ENCODE assay signal across 16 cellular contexts in the genomic region with DNA sequence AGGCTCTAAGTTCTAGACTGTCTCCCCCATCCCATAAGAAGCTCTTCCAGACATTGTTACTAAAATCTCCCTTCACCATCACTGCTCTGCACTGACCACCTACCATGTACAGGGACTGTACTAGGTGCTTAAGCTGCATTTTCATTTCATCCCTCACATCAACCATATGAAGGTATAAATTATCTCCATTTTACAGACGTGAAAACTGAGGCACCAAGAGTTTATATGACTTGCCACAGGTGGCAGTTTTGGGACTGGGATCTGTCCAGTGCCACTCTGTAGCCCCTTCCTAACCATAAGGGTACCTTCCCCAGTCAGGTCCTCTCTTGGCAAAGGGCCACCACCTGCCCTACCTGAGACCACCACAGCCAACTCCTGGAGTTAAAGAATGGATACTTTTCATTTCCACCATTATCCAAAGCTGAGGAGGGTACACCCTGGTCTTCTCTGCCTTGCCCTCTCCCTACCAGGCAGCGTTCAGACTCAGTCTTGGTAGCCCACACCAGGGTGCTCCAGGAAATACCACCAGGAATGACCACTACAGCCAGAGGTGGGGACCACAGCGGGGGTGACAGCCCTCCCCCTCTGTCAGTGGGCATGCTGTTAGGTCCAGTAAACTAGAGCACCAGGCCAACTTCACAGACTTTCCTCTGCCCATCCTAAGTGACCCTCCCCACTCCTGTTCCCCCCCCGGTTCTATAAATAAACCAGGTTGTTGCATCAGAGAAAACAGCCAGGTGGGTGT. TPM values are rescaled to one million over a fixed set of nuclear protein-coding genes. Genes with fewer than 3 reads are reported as not detected.
DNase-seq lines count a peak whose midpoint lies in the region; ATAC-seq, FAIRE-seq and TF ChIP-seq lines count a peak whose summit lies in the region.
"Had no signal": no experiment of that assay in that cellular context is flagged by ENCODE, and none has a peak within 500 bp of the region (broad histone marks: within the 10 kb centered on the region; RNA-seq: fewer than 3 reads in every experiment).

No MANE protein-coding gene starts in this region.

- H3K27me3 ChIP-seq in mammary epithelial cell (ENCODE audit: insufficient read depth, low read length) (no peaks in the 10 kb centered on the region), HepG2 (ENCODE audit: control insufficient read depth in 1 of 2, insufficient read depth in 2 of 2, low read length in 2 of 2) (no peaks in the 10 kb centered on the region; a peak in 1 of 5 replicates)

- H3K36me3 ChIP-seq in mammary epithelial cell (ENCODE audit: insufficient read depth, low read length) = no peaks in the 10 kb centered on the region
- H3K36me3 ChIP-seq in HepG2 (replicated peaks in 1 of 2; ENCODE audit: control insufficient read depth in 1 of 2, insufficient read depth in 2 of 2, low read length in 2 of 2) = peaks cover 0 to 4% of the 10 kb centered on the region in 2 experiments; a peak in 3 of 5 replicates

- intact Hi-C loops in cardiac septum (cut with DNase I) (loop anchor here (2.0 to 5.0 kb wide), 2 partner anchors 39 to 122 kb away; partner anchors contain the start of genes CCT7, PRADC1 and SFXN5), left ventricle myocardium superior (cut with micrococcal nuclease) (no loop called here), mammary epithelial cell (cut with micrococcal nuclease) (loop anchor here (5.0 kb wide), 1 partner anchor 122 kb away; the partner anchor contains the start of genes CCT7 and PRADC1), HepG2 (cut with micrococcal nuclease; ENCODE audit: unreplicated experiment) (no loop called here)

- peaks cover 22% of the 10 kb centered on the region for H3K4me1 ChIP-seq in mammary epithelial cell (ENCODE audit: insufficient read depth, low read length)
- H3K4me1 ChIP-seq in HepG2 (ENCODE audit: insufficient read depth, low read length) = peaks cover 66% of the 10 kb centered on the region

- no peaks in the 10 kb centered on the region for H4K20me1 ChIP-seq in mammary epithelial cell (ENCODE audit: insufficient read depth, low read length)
- peaks cover 30% of the 10 kb centered on the region for H4K20me1 ChIP-seq in HepG2 (ENCODE audit: insufficient read depth, low read length)

- H3K36me3 Mint-ChIP-seq in type B pancreatic cell = no peaks in the 10 kb centered on the region
- H3K36me3 Mint-ChIP-seq in activated naive CD4-positive, alpha-beta T cell treated with anti-CD3 and anti-CD28 coated beads, Interleukin-2, amount 50 U/mL, for 72 hours = peaks cover 5 to 10% of the 10 kb centered on the region in 2 donors
- H3K36me3 Mint-ChIP-seq: activated naive CD4-positive, alpha-beta T cell treated with anti-CD3 and anti-CD28 coated beads, Interleukin-2, amount 10 ng/mL, durations not matched to agents 7 days and 5 days had no signal

- ATAC-seq in left ventricle myocardium superior (no peak), HepG2 (no peak), omental fat pad (ENCODE audit: low FRiP score) (no peak), HG03097 (IDR thresholded peaks at IDR 0.05; ENCODE audit: low FRiP score, unreplicated experiment) (no peak)
- ATAC-seq in activated naive CD4-positive, alpha-beta T cell treated with anti-CD3 and anti-CD28 coated beads, Interleukin-2, amount 50 U/mL, for 72 hours = no peak
- ATAC-seq: psoas muscle, WTC11 had no signal

- no peak for TF ChIP-seq CTCF in mammary epithelial cell (conservative IDR thresholded peaks at IDR 0.05 in 1 of 2, IDR thresholded peaks at IDR 0.05 in 1 of 2; ENCODE audit: extremely low read depth in 1 of 2, insufficient read depth in 1 of 2, low read depth in 1 of 2, low read length in 2 of 2)
- no peak for TF ChIP-seq CTCF in HepG2 (CRISPR knock-in tag; IDR thresholded peaks at IDR 0.05)
- no peak for TF ChIP-seq CTCF in type B pancreatic cell (conservative IDR thresholded peaks at IDR 0.05)
- no peak for TF ChIP-seq CTCF in omental fat pad (IDR thresholded peaks at IDR 0.05)

- TF ChIP-seq RAD21 in HepG2 (CRISPR knock-in tag; IDR thresholded peaks at IDR 0.05) = no peak

- BruUV-seq in mammary epithelial cell (replicated peaks; lab: Mats Ljungman, UMichigan) (no TSS peak), HepG2 (replicated peaks; lab: Mats Ljungman, UMichigan) (no TSS peak)

- H3K4me3 ChIP-seq in mammary epithelial cell (replicated peaks in 1 of 3; ENCODE audit: insufficient read depth in 1 of 3, low read depth in 2 of 3, low read length in 3 of 3) (peak overlapping the region in 1 of 3 experiments; percentile 72), HepG2 (replicated peaks in 1 of 3; ENCODE audit: insufficient read depth in 1 of 3, low read depth in 2 of 3, low read length in 3 of 3) (no peak overlapping the region)

- FAIRE-seq in HepG2 (lab: Jason Lieb, UNC) = no peak
- FAIRE-seq: bronchial epithelial cell had no signal

- TF ChIP-seq EP300 in HepG2 (IDR thresholded peaks at IDR 0.05; ENCODE audit: low read depth in 2 of 2, low read length in 2 of 2) (no peak), HepG2 (CRISPR knock-in tag; IDR thresholded peaks at IDR 0.05; ENCODE audit: borderline replicate concordance) (no peak)

- H3K79me2 ChIP-seq in mammary epithelial cell (ENCODE audit: insufficient read depth, low read length) (peaks cover 77% of the 10 kb centered on the region), HepG2 (ENCODE audit: insufficient read depth, low read length) (peaks cover 59% of the 10 kb centered on the region)

- dilution Hi-C loops in mammary epithelial cell (cut with HindIII; ENCODE audit: low sequenced_read_pairs) = no loop called here

- DNase-seq in cardiac septum (ENCODE audit: low spot score) (peak; percentile 55), left ventricle myocardium superior (no peak), mammary epithelial cell (no peak), HepG2 (ENCODE audit: low spot score) (no peak), type B pancreatic cell (ENCODE audit: extremely low spot score, unreplicated experiment) (no peak), omental fat pad (ENCODE audit: low spot score) (no peak)
- no peak for DNase-seq in activated naive CD4-positive, alpha-beta T cell treated with anti-CD3 and anti-CD28 coated beads, Interleukin-2, amount 50 U/mL, for 72 hours (ENCODE audit: low spot score in 2 of 2)
- DNase-seq: activated naive CD4-positive, alpha-beta T cell treated with anti-CD3 and anti-CD28 coated beads, Interleukin-2, amount 10 ng/mL, durations not matched to agents 7 days and 5 days; DMS153; effector memory CD4-positive, alpha-beta T cell; islet precursor cell; NCI-H146; psoas muscle had no signal

- CTCF ChIA-PET in mammary epithelial cell (lab: Charles Lee; ENCODE audit: low non-redundant PET) (interaction anchor here (0.6 kb wide), 1 partner anchor 46 kb away, joined by 3 read pairs; no protein-coding TSS in a partner anchor), HepG2 (lab: Yijun Ruan, JAX; ENCODE audit: low intra/inter-chr PET ratio, low total read pairs) (no interaction called here)

- WGBS in mammary epithelial cell (ENCODE audit: low coverage, missing lambda C conversion rate) = 97% methylated on average over 3 of the region's 4 CpGs
- WGBS in HepG2 (ENCODE audit: low lambda C conversion rate) = 91% methylated on average over 4 of the region's 4 CpGs

- no peaks in the 10 kb centered on the region for H3K9me3 ChIP-seq in mammary epithelial cell (replicated peaks; ENCODE audit: insufficient read depth, low read length)
- no peaks in the 10 kb centered on the region for H3K9me3 ChIP-seq in HepG2 (ENCODE audit: low read length)
- H3K9me3 ChIP-seq: psoas muscle had no signal

- H3K9ac ChIP-seq in mammary epithelial cell (ENCODE audit: insufficient read depth, low read length) (no peak overlapping the region), HepG2 (ENCODE audit: insufficient read depth, low read depth, low read length) (no peak overlapping the region)

- POLR2A ChIA-PET in HepG2 (lab: Yijun Ruan, JAX) = interaction anchor here (2.6 kb wide), 1 partner anchor 103 kb away, joined by 11 read pairs; the partner anchor contains the start of gene SMYD5

- peak overlapping the region; percentile 57 for H3K4me3 Mint-ChIP-seq in type B pancreatic cell

- H3K27me3 Mint-ChIP-seq in type B pancreatic cell = no peaks in the 10 kb centered on the region

- in situ Hi-C loops in mammary epithelial cell (cut with MboI; ENCODE audit: low sequenced_read_pairs in 2 of 2) = no loop called here
- in situ Hi-C loops in HepG2 (cut with HindIII; ENCODE audit: extremely low pct_ligation_motif_present, low pct_unique_long_range_greater_than_20kb) = no loop called here

- no peak overlapping the region for H2AFZ ChIP-seq in mammary epithelial cell (ENCODE audit: low read depth, low read length)
- H2AFZ ChIP-seq in HepG2 (ENCODE audit: low read length) = no peak overlapping the region

- TF ChIP-seq POLR2A in HepG2 (IDR thresholded peaks at IDR 0.05; ENCODE audit: insufficient read depth in 1 of 2, low read depth in 2 of 2, low read length in 2 of 2) = no peak

- H3K27ac ChIP-seq in mammary epithelial cell (ENCODE audit: insufficient read depth, low read depth, low read length) = no peak overlapping the region
- no peak overlapping the region for H3K27ac ChIP-seq in HepG2 (ENCODE audit: extremely low read length, insufficient read depth, low read length)

- peaks cover 26% of the 10 kb centered on the region for H3K4me1 Mint-ChIP-seq in type B pancreatic cell (ENCODE audit: unreplicated experiment)

- H3K27ac Mint-ChIP-seq in type B pancreatic cell = peak overlapping the region; percentile 10
- H3K27ac Mint-ChIP-seq in activated naive CD4-positive, alpha-beta T cell treated with anti-CD3 and anti-CD28 coated beads, Interleukin-2, amount 50 U/mL, for 72 hours = no peak overlapping the region
- H3K27ac Mint-ChIP-seq: activated naive CD4-positive, alpha-beta T cell treated with anti-CD3 and anti-CD28 coated beads, Interleukin-2, amount 10 ng/mL, durations not matched to agents 7 days and 5 days; WTC11 had no signal

- peak overlapping the region; percentile 87 for H3K4me2 ChIP-seq in mammary epithelial cell (ENCODE audit: insufficient read depth, low read depth, low read length)
- H3K4me2 ChIP-seq in HepG2 (ENCODE audit: low read depth, low read length) = peak overlapping the region; percentile 99

- no peaks in the 10 kb centered on the region for H3K9me3 Mint-ChIP-seq in type B pancreatic cell
- no peaks in the 10 kb centered on the region for H3K9me3 Mint-ChIP-seq in activated naive CD4-positive, alpha-beta T cell treated with anti-CD3 and anti-CD28 coated beads, Interleukin-2, amount 50 U/mL, for 72 hours
- H3K9me3 Mint-ChIP-seq: activated naive CD4-positive, alpha-beta T cell treated with anti-CD3 and anti-CD28 coated beads, Interleukin-2, amount 10 ng/mL, durations not matched to agents 7 days and 5 days had no signal

RNA-seq across cellular contexts. Expression of gene RAB11FIP5, which starts 2.8 kb away (rescaled TPM):
- total RNA-seq in cardiac septum (38.1 TPM), left ventricle myocardium superior (19.4 TPM), mammary epithelial cell (10 to 100 TPM; 36.0 to 39.7 TPM), HepG2 (2016; rRNA removed; fragmentation: Illumina TruSeq; extraction: Trizol) (8.7 and 9.4 TPM in 2 replicates), type B pancreatic cell (ENCODE audit: low replicate concordance) (18.7 and 22.6 TPM in 2 replicates), omental fat pad (10 to 100 TPM; 16.6 to 40.1 (median 20.7) TPM)
- polyA plus RNA-seq in mammary epithelial cell (24.8 TPM), HepG2 (2011; rRNA removed) (21.9 and 22.9 TPM in 2 replicates)
- polyA minus RNA-seq in mammary epithelial cell = 71.9 TPM
- total RNA-seq in HepG2 (2016; cell fraction: cytosol; rRNA removed; fragmentation: Illumina TruSeq; extraction: Trizol; ENCODE audit: low read depth) = 3.7 and 4.2 TPM in 2 replicates
- total RNA-seq in HepG2 (2016; cell fraction: insoluble cytoplasmic fraction; rRNA removed; fragmentation: Illumina TruSeq; extraction: Trizol) = 8.6 and 9.1 TPM in 2 replicates
- total RNA-seq in HepG2 (2016; cell fraction: membrane; rRNA removed; fragmentation: Illumina TruSeq; extraction: Trizol) = 10.0 and 13.0 TPM in 2 replicates
- total RNA-seq in HepG2 (2016; cell fraction: nucleus; rRNA removed; fragmentation: Illumina TruSeq; extraction: Trizol) = 6.7 and 7.5 TPM in 2 replicates
- polyA plus RNA-seq in HepG2 (2011; cell fraction: cytosol; rRNA removed) = 17.5 and 19.5 TPM in 2 replicates
- polyA plus RNA-seq in HepG2 (2011; cell fraction: nucleus; rRNA removed) = 19.6 and 23.6 TPM in 2 replicates
- 25.5 and 27.1 TPM in 2 replicates for polyA plus RNA-seq in HepG2 (2012)
- polyA plus RNA-seq in HepG2 (2016; cell fraction: cytosol; fragmentation: Illumina TruSeq; extraction: Trizol; ENCODE audit: low read depth) = 2.1 TPM in 2 replicates
- polyA plus RNA-seq in HepG2 (2016; cell fraction: insoluble cytoplasmic fraction; fragmentation: Illumina TruSeq; extraction: Trizol; ENCODE audit: low read depth) = 8.6 and 12.8 TPM in 2 replicates
- 5.8 and 6.9 TPM in 2 replicates for polyA plus RNA-seq in HepG2 (2016; cell fraction: membrane; fragmentation: Illumina TruSeq; extraction: Trizol; ENCODE audit: low read depth)
- polyA plus RNA-seq in HepG2 (2016; cell fraction: nucleus; fragmentation: Illumina TruSeq; extraction: Trizol; ENCODE audit: insufficient read depth, low read depth) = 10.7 and 10.8 TPM in 2 replicates
- 29.9 and 45.2 TPM in 2 replicates for polyA minus RNA-seq in HepG2 (2011; rRNA and poly(A)+ RNA removed; ENCODE audit: low replicate concordance)
- polyA minus RNA-seq in HepG2 (2011; cell fraction: cytosol; rRNA and poly(A)+ RNA removed) = 12.6 and 13.2 TPM in 2 replicates
- polyA minus RNA-seq in HepG2 (2011; cell fraction: nucleus; rRNA and poly(A)+ RNA removed) = 14.7 and 18.7 TPM in 2 replicates
- 10 to 100 TPM in 1 of 2 donors, 1 to 10 TPM in 1; 8.3 to 27.9 TPM for total RNA-seq in activated naive CD4-positive, alpha-beta T cell treated with anti-CD3 and anti-CD28 coated beads, Interleukin-2, amount 50 U/mL, for 72 hours

RNA-seq across cellular contexts. Expression of gene SFXN5, which starts 38.5 kb away (rescaled TPM):
- total RNA-seq in cardiac septum = 13.3 TPM
- total RNA-seq in left ventricle myocardium superior = 8.6 TPM
- total RNA-seq in mammary epithelial cell = 10 to 100 TPM; 12.0 to 16.8 TPM
- 9.2 TPM for polyA plus RNA-seq in mammary epithelial cell
- polyA minus RNA-seq in mammary epithelial cell = 14.9 TPM
- total RNA-seq in HepG2 (2016; rRNA removed; fragmentation: Illumina TruSeq; extraction: Trizol) = 22.2 and 34.9 TPM in 2 replicates
- 11.0 and 15.1 TPM in 2 replicates for total RNA-seq in HepG2 (2016; cell fraction: cytosol; rRNA removed; fragmentation: Illumina TruSeq; extraction: Trizol; ENCODE audit: low read depth)
- 21.1 and 36.4 TPM in 2 replicates for total RNA-seq in HepG2 (2016; cell fraction: insoluble cytoplasmic fraction; rRNA removed; fragmentation: Illumina TruSeq; extraction: Trizol)
- total RNA-seq in HepG2 (2016; cell fraction: membrane; rRNA removed; fragmentation: Illumina TruSeq; extraction: Trizol) = 13.2 and 15.3 TPM in 2 replicates
- total RNA-seq in HepG2 (2016; cell fraction: nucleus; rRNA removed; fragmentation: Illumina TruSeq; extraction: Trizol) = 42.2 and 47.8 TPM in 2 replicates
- 37.4 and 42.8 TPM in 2 replicates for polyA plus RNA-seq in HepG2 (2011; rRNA removed)
- polyA plus RNA-seq in HepG2 (2011; cell fraction: cytosol; rRNA removed) = 13.2 and 17.2 TPM in 2 replicates
- 139 and 168 TPM in 2 replicates for polyA plus RNA-seq in HepG2 (2011; cell fraction: nucleus; rRNA removed)
- 18.2 and 24.8 TPM in 2 replicates for polyA plus RNA-seq in HepG2 (2012)
- polyA plus RNA-seq in HepG2 (2016; cell fraction: cytosol; fragmentation: Illumina TruSeq; extraction: Trizol; ENCODE audit: low read depth) = 6.1 and 6.5 TPM in 2 replicates
- polyA plus RNA-seq in HepG2 (2016; cell fraction: insoluble cytoplasmic fraction; fragmentation: Illumina TruSeq; extraction: Trizol; ENCODE audit: low read depth) = 23.9 and 25.9 TPM in 2 replicates
- polyA plus RNA-seq in HepG2 (2016; cell fraction: membrane; fragmentation: Illumina TruSeq; extraction: Trizol; ENCODE audit: low read depth) = 8.0 and 9.0 TPM in 2 replicates
- polyA plus RNA-seq in HepG2 (2016; cell fraction: nucleus; fragmentation: Illumina TruSeq; extraction: Trizol; ENCODE audit: insufficient read depth, low read depth) = 68.3 and 69.6 TPM in 2 replicates
- 36.5 and 73.0 TPM in 2 replicates for polyA minus RNA-seq in HepG2 (2011; rRNA and poly(A)+ RNA removed; ENCODE audit: low replicate concordance)
- 12.6 and 13.0 TPM in 2 replicates for polyA minus RNA-seq in HepG2 (2011; cell fraction: cytosol; rRNA and poly(A)+ RNA removed)
- 49.6 and 54.8 TPM in 2 replicates for polyA minus RNA-seq in HepG2 (2011; cell fraction: nucleus; rRNA and poly(A)+ RNA removed)
- 15.0 and 27.3 TPM in 2 replicates for total RNA-seq in type B pancreatic cell (ENCODE audit: low replicate concordance)
- total RNA-seq in omental fat pad = 10 to 100 TPM in 2 of 4 donors, 1 to 10 TPM in 2; 5.1 to 15.6 (median 9.4) TPM
- 10 to 100 TPM in 1 of 2 donors, 1 to 10 TPM in 1; 5.2 to 16.0 TPM for total RNA-seq in activated naive CD4-positive, alpha-beta T cell treated with anti-CD3 and anti-CD28 coated beads, Interleukin-2, amount 50 U/mL, for 72 hours

Comparison
In these comparisons a context has a peak if more than half of its experiments do, and no peak if none do; other contexts are left out.
1. intact Hi-C loops: an anchor here in cardiac septum (2.0 to 5.0 kb wide) and mammary epithelial cell (5.0 kb wide); none called in left ventricle myocardium superior and HepG2.